Comparison of ENCODE assay signal across 10 cellular contexts in genomic region chr1:27656157-27656893, GRCh38. TPM values are rescaled to one million over a fixed set of nuclear protein-coding genes. Genes with fewer than 3 reads are reported as not detected.
DNase-seq lines count a peak whose midpoint lies in the region; ATAC-seq and TF ChIP-seq lines count a peak whose summit lies in the region.
"Had no signal": no experiment of that assay in that cellular context is flagged by ENCODE, and none has a peak within 500 bp of the region (broad histone marks: within the 10 kb centered on the region; RNA-seq: fewer than 3 reads in every experiment).

No MANE protein-coding gene starts in this region.

- no peaks in the 10 kb centered on the region for H3K9me3 Mint-ChIP-seq in activated T-cell treated with anti-CD3 and anti-CD28 coated beads, Interleukin-2, amount 50 U/mL, for 4 hours

- DNase-seq in GM06990 (ENCODE audit: extremely low read depth, insufficient read length) = peak; percentile 37
- peak; percentile 82 for DNase-seq in LHCN-M2 (ENCODE audit: low read depth)
- DNase-seq in dermis blood vessel endothelial cell = peak; percentile 49
- DNase-seq in neuronal stem cell (ENCODE audit: low spot score) = no peak
- DNase-seq in activated T-cell treated with anti-CD3 and anti-CD28 coated beads, Interleukin-2, amount 50 U/mL, for 4 hours = no peak
- DNase-seq in WERI-Rb-1 = no peak

- no peak overlapping the region for H2BK120ac ChIP-seq in neuronal stem cell (ENCODE audit: low read depth, low read length)

- H4K8ac ChIP-seq in neuronal stem cell (ENCODE audit: low read depth, low read length) = no peak overlapping the region

- H3K9ac ChIP-seq in neuronal stem cell (ENCODE audit: low read depth, low read length, poor library complexity) = no peak overlapping the region
- H3K9ac ChIP-seq: parathyroid adenoma had no signal

- H3K9me3 ChIP-seq in neuronal stem cell (replicated peaks in 1 of 2; ENCODE audit: control insufficient read depth in 2 of 2, insufficient read depth in 1 of 2, low read depth in 1 of 2, low read length in 2 of 2) = no peaks in the 10 kb centered on the region
- H3K9me3 ChIP-seq in WERI-Rb-1 (ENCODE audit: severe bottlenecking) = no peaks in the 10 kb centered on the region

- WGBS in neuronal stem cell (ENCODE audit: extremely low coverage in 2 of 2, insufficient read length in 2 of 2, insufficient replicate concordance in 1 of 2), 2 donors = no CpG with 5 or more reads among the region's 7 CpGs

- H2AK5ac ChIP-seq in neuronal stem cell (ENCODE audit: low read depth, low read length) = peak overlapping the region; percentile 86

- H2BK5ac ChIP-seq in neuronal stem cell (ENCODE audit: low read length) = no peak overlapping the region

- no peak overlapping the region for H3K4me2 ChIP-seq in neuronal stem cell (ENCODE audit: insufficient read depth, low read length, poor library complexity, severe bottlenecking)

- no peak overlapping the region for H3K4me3 Mint-ChIP-seq in activated T-cell treated with anti-CD3 and anti-CD28 coated beads, Interleukin-2, amount 50 U/mL, for 4 hours

- no peak overlapping the region for H3K23ac ChIP-seq in neuronal stem cell (ENCODE audit: low read depth, low read length, poor library complexity)

- H3K4me1 Mint-ChIP-seq in activated T-cell treated with anti-CD3 and anti-CD28 coated beads, Interleukin-2, amount 50 U/mL, for 4 hours (ENCODE audit: low read depth) = peaks cover 27% of the 10 kb centered on the region

- H3K36me3 Mint-ChIP-seq in activated T-cell treated with anti-CD3 and anti-CD28 coated beads, Interleukin-2, amount 50 U/mL, for 4 hours (ENCODE audit: insufficient read depth) = no peaks in the 10 kb centered on the region

- no peaks in the 10 kb centered on the region for H3K27me3 ChIP-seq in GM06990 (replicated peaks; ENCODE audit: control insufficient read depth, insufficient read depth, low read length)
- H3K27me3 ChIP-seq in neuronal stem cell (ENCODE audit: control insufficient read depth in 3 of 3, insufficient read depth in 3 of 3, low read depth in 1 of 3, low read length in 3 of 3) = no peaks in the 10 kb centered on the region
- H3K27me3 ChIP-seq in WERI-Rb-1 (ENCODE audit: insufficient read depth, low read depth, severe bottlenecking) = no peaks in the 10 kb centered on the region
- H3K27me3 ChIP-seq: cardiac muscle cell had no signal

- no peak for ATAC-seq in HG03565 (IDR thresholded peaks at IDR 0.05; ENCODE audit: unreplicated experiment)
- ATAC-seq in activated T-cell treated with anti-CD3 and anti-CD28 coated beads, Interleukin-2, amount 50 U/mL, for 4 hours = no peak
- ATAC-seq in HG03135 (IDR thresholded peaks at IDR 0.05; ENCODE audit: unreplicated experiment) = no peak

- H3K4me1 ChIP-seq in neuronal stem cell (ENCODE audit: control insufficient read depth in 2 of 2, insufficient read depth in 1 of 2, low read depth in 1 of 2, low read length in 2 of 2) = peaks cover 21 to 22% of the 10 kb centered on the region in 2 donors
- H3K4me1 ChIP-seq: parathyroid adenoma had no signal

- H3K27ac ChIP-seq in neuronal stem cell (replicated peaks; ENCODE audit: low read length) (no peak overlapping the region), WERI-Rb-1 (no peak overlapping the region)
- H3K27ac ChIP-seq: parathyroid adenoma had no signal

- no peak overlapping the region for H3K4ac ChIP-seq in neuronal stem cell (ENCODE audit: low read length)

- no peaks in the 10 kb centered on the region for H3K27me3 Mint-ChIP-seq in activated T-cell treated with anti-CD3 and anti-CD28 coated beads, Interleukin-2, amount 50 U/mL, for 4 hours (ENCODE audit: low read depth)

- peak; percentile 20 for TF ChIP-seq CTCF in GM06990 (IDR thresholded peaks at IDR 0.05; ENCODE audit: insufficient read depth, low read length, poor library complexity, severe bottlenecking)
- no peak for TF ChIP-seq CTCF in WERI-Rb-1 (IDR thresholded peaks at IDR 0.05; ENCODE audit: low read depth, low read length)

- H4K91ac ChIP-seq in neuronal stem cell (ENCODE audit: low read depth, low read length, poor library complexity) = no peak overlapping the region

- no peak overlapping the region for H2BK12ac ChIP-seq in neuronal stem cell (ENCODE audit: low read length)

- H3K14ac ChIP-seq in neuronal stem cell (ENCODE audit: low read length) = no peak overlapping the region

- H3K36me3 ChIP-seq in GM06990 (ENCODE audit: control insufficient read depth, insufficient read depth, low read length) (no peaks in the 10 kb centered on the region), neuronal stem cell (replicated peaks in 1 of 2; ENCODE audit: control insufficient read depth in 2 of 2, insufficient read depth in 2 of 2, low read length in 2 of 2) (no peaks in the 10 kb centered on the region), WERI-Rb-1 (no peaks in the 10 kb centered on the region)
- H3K36me3 ChIP-seq: cardiac muscle cell had no signal

- no peak overlapping the region for H3K4me3 ChIP-seq in GM06990 (replicated peaks; ENCODE audit: low read depth, low read length)
- no peak overlapping the region for H3K4me3 ChIP-seq in neuronal stem cell (ENCODE audit: low read length in 2 of 2)
- H3K4me3 ChIP-seq in WERI-Rb-1 (ENCODE audit: low read depth, low read length) = no peak overlapping the region
- H3K4me3 ChIP-seq: cardiac muscle cell had no signal

- H3K18ac ChIP-seq in neuronal stem cell (ENCODE audit: low read length) = peak overlapping the region; percentile 50

- H3K79me1 ChIP-seq in neuronal stem cell (ENCODE audit: low read depth, low read length) = no peaks in the 10 kb centered on the region

- peak overlapping the region; percentile 85 for H2AFZ ChIP-seq in neuronal stem cell (ENCODE audit: low read length)

- H2BK15ac ChIP-seq in neuronal stem cell (ENCODE audit: low read length) = peak overlapping the region; percentile 83

RNA-seq across cellular contexts. Expression of gene IFI6, which starts 15.7 kb away (rescaled TPM):
- total RNA-seq in LHCN-M2 (2014; rRNA removed) (120 and 231 TPM in 2 replicates), dermis blood vessel endothelial cell (21.9 and 57.7 TPM in 2 replicates)
- 104 TPM for polyA plus RNA-seq in LHCN-M2 (2012)
- polyA plus RNA-seq in neuronal stem cell (2013, experiment 1 of 2) = 19.2 TPM
- 19.4 TPM for polyA plus RNA-seq in neuronal stem cell (2013, experiment 2 of 2)
- total RNA-seq in activated T-cell treated with anti-CD3 and anti-CD28 coated beads, Interleukin-2, amount 50 U/mL, for 4 hours = 10 to 100 TPM in 2 of 3 donors, 1 to 10 TPM in 1; 9.1 to 18.9 (median 15.4) TPM

RNA-seq across cellular contexts. Expression of gene FGR, which starts 21.3 kb away (rescaled TPM):
- total RNA-seq in LHCN-M2 (2014; rRNA removed) (not detected in 2 replicates), dermis blood vessel endothelial cell (0.74 and 1.2 TPM in 2 replicates)
- not detected for polyA plus RNA-seq in LHCN-M2 (2012)
- polyA plus RNA-seq in neuronal stem cell (2013, experiment 1 of 2) = 0.03 TPM
- polyA plus RNA-seq in neuronal stem cell (2013, experiment 2 of 2) = 0.01 TPM
- under 1 TPM; 0.08 to 0.65 (median 0.61) TPM for total RNA-seq in activated T-cell treated with anti-CD3 and anti-CD28 coated beads, Interleukin-2, amount 50 U/mL, for 4 hours
- total RNA-seq: cardiac muscle cell had no signal

RNA-seq across cellular contexts. Expression of gene AHDC1, which starts 52.4 kb away (rescaled TPM):
- total RNA-seq in LHCN-M2 (2014; rRNA removed) (33.5 and 40.4 TPM in 2 replicates), dermis blood vessel endothelial cell (7.1 and 16.0 TPM in 2 replicates)
- 37.3 TPM for polyA plus RNA-seq in LHCN-M2 (2012)
- 22.9 TPM for polyA plus RNA-seq in neuronal stem cell (2013, experiment 1 of 2)
- polyA plus RNA-seq in neuronal stem cell (2013, experiment 2 of 2) = 22.9 TPM
- 1 to 10 TPM; 7.6 to 9.4 (median 8.6) TPM for total RNA-seq in activated T-cell treated with anti-CD3 and anti-CD28 coated beads, Interleukin-2, amount 50 U/mL, for 4 hours

Comparison
In these comparisons a context has a peak if more than half of its experiments do, and no peak if none do; other contexts are left out.
1. DNase-seq: peak in GM06990 (single experiment), LHCN-M2 (single experiment) and dermis blood vessel endothelial cell (single experiment); none in neuronal stem cell (single experiment), activated T-cell treated with anti-CD3 and anti-CD28 coated beads, Interleukin-2, amount 50 U/mL, for 4 hours (single experiment) and WERI-Rb-1 (single experiment).